ENCODE assay signal across 10 cellular contexts in the genomic region with DNA sequence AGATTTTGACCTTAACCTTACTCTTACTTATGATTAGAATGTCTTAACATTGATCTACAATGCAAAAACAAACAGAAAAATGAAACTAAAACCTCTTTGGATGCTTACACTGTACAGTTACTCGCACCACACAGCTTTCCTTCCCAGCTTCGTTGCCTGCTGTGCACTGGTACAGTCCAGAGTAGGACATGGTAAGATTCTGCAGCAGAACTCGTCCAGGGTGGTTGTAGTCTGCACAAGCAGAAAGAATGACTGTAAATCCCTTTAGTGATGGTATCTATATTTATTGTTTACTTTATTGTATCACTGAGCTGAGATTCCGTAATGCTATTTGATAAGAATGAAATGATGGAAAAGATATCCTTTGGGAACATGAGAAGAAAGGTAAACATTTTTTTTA. TPM values are rescaled to one million over a fixed set of nuclear protein-coding genes. Genes with fewer than 3 reads are reported as not detected.
A peak's percentile ranks its signal among the peaks of the same experiment; 100 is the strongest.
DNase-seq lines count a peak whose midpoint lies in the region; ATAC-seq and TF ChIP-seq lines count a peak whose summit lies in the region.
"Had no signal": no experiment of that assay in that cellular context is flagged by ENCODE, and none has a peak within 500 bp of the region (broad histone marks: within the 10 kb centered on the region; RNA-seq: fewer than 3 reads in every experiment).

No MANE protein-coding gene starts in this region.

- peaks cover 37% of the 10 kb centered on the region for H3K4me1 Mint-ChIP-seq in activated CD8-positive, alpha-beta memory T cell treated with anti-CD3 and anti-CD28 coated beads, Interleukin-2, amount 10 ng/mL, durations not matched to agents 7 days and 5 days
- peaks cover 7% of the 10 kb centered on the region for H3K4me1 Mint-ChIP-seq in neural progenitor cell

- H3K4me3 ChIP-seq in hepatocyte (no peak overlapping the region), skeletal muscle tissue (ENCODE audit: low read length in 3 of 3) (peak overlapping the region in 1 of 3 donors; percentile 23), neural progenitor cell (no peak overlapping the region), H7 (ENCODE audit: insufficient read depth, low read depth, low read length) (no peak overlapping the region)

- 73% methylated on average over 4 of the region's 4 CpGs for WGBS in hepatocyte (ENCODE audit: low lambda C conversion rate, missing lambda C conversion rate)

- no peaks in the 10 kb centered on the region for H3K79me2 ChIP-seq in hepatocyte
- no peaks in the 10 kb centered on the region for H3K79me2 ChIP-seq in neural progenitor cell (ENCODE audit: low read depth)

- H3K4me1 ChIP-seq in hepatocyte (ENCODE audit: insufficient read depth) = peaks cover 4% of the 10 kb centered on the region
- peaks cover 3 to 15% (median 11%) of the 10 kb centered on the region in 3 donors for H3K4me1 ChIP-seq in skeletal muscle tissue (ENCODE audit: control insufficient read depth in 3 of 3, insufficient read depth in 3 of 3, low read length in 3 of 3)
- H3K4me1 ChIP-seq in neural progenitor cell = no peaks in the 10 kb centered on the region

- H3K36me3 ChIP-seq in hepatocyte (replicated peaks; ENCODE audit: insufficient read depth, low read depth) (no peaks in the 10 kb centered on the region), skeletal muscle tissue (ENCODE audit: control insufficient read depth in 3 of 3, insufficient read depth in 3 of 3, low read length in 3 of 3) (peaks cover 0 to 3% (median 0%) of the 10 kb centered on the region in 3 donors), neural progenitor cell (no peaks in the 10 kb centered on the region), H7 (replicated peaks; ENCODE audit: control insufficient read depth, insufficient read depth, low read length) (peaks cover 4% of the 10 kb centered on the region)

- no peak for DNase-seq in activated CD8-positive, alpha-beta memory T cell treated with anti-CD3 and anti-CD28 coated beads, Interleukin-2, amount 10 ng/mL, durations not matched to agents 7 days and 5 days
- no peak for DNase-seq in activated CD8-positive, alpha-beta memory T cell treated with anti-CD3 and anti-CD28 coated beads, Interleukin-2, amount 50 U/mL, for 48 hours
- DNase-seq in hepatocyte (ENCODE audit: low spot score) (no peak), neural progenitor cell (ENCODE audit: low spot score) (no peak), H7 (no peak), putamen (ENCODE audit: low spot score) (no peak)
- DNase-seq: DMS79 had no signal

- peak overlapping the region; percentile 96 for H3K27ac ChIP-seq in VCaP
- peak overlapping the region; percentile 71 for H3K27ac ChIP-seq in hepatocyte
- H3K27ac ChIP-seq in skeletal muscle tissue (ENCODE audit: low read depth, low read length) = peak overlapping the region; percentile 33
- no peak overlapping the region for H3K27ac ChIP-seq in neural progenitor cell

- peaks cover 3% of the 10 kb centered on the region for H3K36me3 Mint-ChIP-seq in activated CD8-positive, alpha-beta memory T cell treated with anti-CD3 and anti-CD28 coated beads, Interleukin-2, amount 10 ng/mL, durations not matched to agents 7 days and 5 days
- peaks cover 23% of the 10 kb centered on the region for H3K36me3 Mint-ChIP-seq in neural progenitor cell

- H3K27me3 Mint-ChIP-seq in activated CD8-positive, alpha-beta memory T cell treated with anti-CD3 and anti-CD28 coated beads, Interleukin-2, amount 10 ng/mL, durations not matched to agents 7 days and 5 days = no peaks in the 10 kb centered on the region
- no peaks in the 10 kb centered on the region for H3K27me3 Mint-ChIP-seq in neural progenitor cell (ENCODE audit: insufficient read depth, low read depth)
- H3K27me3 Mint-ChIP-seq: progenitor cell of endocrine pancreas had no signal

- no peaks in the 10 kb centered on the region for H3K9me2 ChIP-seq in hepatocyte (replicated peaks; ENCODE audit: insufficient read depth)

- H4K20me1 ChIP-seq in hepatocyte (ENCODE audit: insufficient read depth, poor library complexity, severe bottlenecking) (no peaks in the 10 kb centered on the region), neural progenitor cell (ENCODE audit: low read depth) (no peaks in the 10 kb centered on the region)

- TF ChIP-seq CTCF in VCaP (conservative IDR thresholded peaks at IDR 0.05) = no peak
- TF ChIP-seq CTCF in hepatocyte (IDR thresholded peaks at IDR 0.05; ENCODE audit: poor library complexity) = no peak
- no peak for TF ChIP-seq CTCF in neural progenitor cell (IDR thresholded peaks at IDR 0.05)

- H3K9ac ChIP-seq in skeletal muscle tissue (ENCODE audit: low read depth in 1 of 3, low read length in 3 of 3) (no peak overlapping the region), neural progenitor cell (no peak overlapping the region)

- no peaks in the 10 kb centered on the region for H3F3A ChIP-seq in neural progenitor cell (ENCODE audit: low read depth)

- ATAC-seq in activated CD8-positive, alpha-beta memory T cell treated with anti-CD3 and anti-CD28 coated beads, Interleukin-2, amount 10 ng/mL, durations not matched to agents 7 days and 5 days = peak; percentile 24

- H3K27ac Mint-ChIP-seq in activated CD8-positive, alpha-beta memory T cell treated with anti-CD3 and anti-CD28 coated beads, Interleukin-2, amount 10 ng/mL, durations not matched to agents 7 days and 5 days = peak overlapping the region; percentile 85
- H3K27ac Mint-ChIP-seq in neural progenitor cell = no peak overlapping the region
- H3K27ac Mint-ChIP-seq: progenitor cell of endocrine pancreas had no signal

- peak overlapping the region; percentile 46 for H3K4me3 Mint-ChIP-seq in activated CD8-positive, alpha-beta memory T cell treated with anti-CD3 and anti-CD28 coated beads, Interleukin-2, amount 10 ng/mL, durations not matched to agents 7 days and 5 days
- no peak overlapping the region for H3K4me3 Mint-ChIP-seq in neural progenitor cell

- H2AFZ ChIP-seq in hepatocyte (no peak overlapping the region), neural progenitor cell (replicated peaks) (no peak overlapping the region)

- H3K27me3 ChIP-seq in hepatocyte (no peaks in the 10 kb centered on the region), skeletal muscle tissue (ENCODE audit: control insufficient read depth in 3 of 3, insufficient read depth in 3 of 3, low read length in 3 of 3) (no peaks in the 10 kb centered on the region), neural progenitor cell (no peaks in the 10 kb centered on the region), H7 (ENCODE audit: control insufficient read depth, insufficient read depth, low read length) (no peaks in the 10 kb centered on the region)

- no peaks in the 10 kb centered on the region for H3K9me3 Mint-ChIP-seq in activated CD8-positive, alpha-beta memory T cell treated with anti-CD3 and anti-CD28 coated beads, Interleukin-2, amount 10 ng/mL, durations not matched to agents 7 days and 5 days (ENCODE audit: low read depth)
- no peaks in the 10 kb centered on the region for H3K9me3 Mint-ChIP-seq in neural progenitor cell

- H3K4me2 ChIP-seq in hepatocyte = no peak overlapping the region
- H3K4me2 ChIP-seq in neural progenitor cell = no peak overlapping the region

- H3K9me3 ChIP-seq in hepatocyte (ENCODE audit: low read depth) (no peaks in the 10 kb centered on the region), skeletal muscle tissue (ENCODE audit: control insufficient read depth in 3 of 3, low read length in 3 of 3) (no peaks in the 10 kb centered on the region), neural progenitor cell (ENCODE audit: low read depth) (no peaks in the 10 kb centered on the region)

- CTCF ChIA-PET in activated CD8-positive, alpha-beta memory T cell treated with anti-CD3 and anti-CD28 coated beads, Interleukin-2, amount 10 ng/mL, durations not matched to agents 7 days and 5 days (lab: Charles Lee) = interaction anchor here (0.9 to 1.7 kb wide), 4 partner anchors 8 to 17 kb away, joined by 3 to 10 read pairs (median 5); no protein-coding TSS in a partner anchor

RNA-seq across cellular contexts. Expression of gene HSPA8, which starts 21.0 kb away (rescaled TPM):
- total RNA-seq in activated CD8-positive, alpha-beta memory T cell treated with anti-CD3 and anti-CD28 coated beads, Interleukin-2, amount 10 ng/mL, durations not matched to agents 7 days and 5 days = 1,000 to 10,000 TPM; 1,728 to 2,522 TPM
- total RNA-seq in hepatocyte (1,636 and 1,726 TPM in 2 replicates), skeletal muscle tissue (3,240 TPM), neural progenitor cell (ENCODE audit: low replicate concordance) (1,453 and 1,464 TPM in 2 replicates)
- polyA plus RNA-seq in hepatocyte = 631 and 669 TPM in 2 replicates
- 2,498 and 3,375 TPM in 2 replicates for total RNA-seq in H7 (2014; rRNA removed; shearing (Covaris generic))
